Comparison of ENCODE assay signal across 9 cellular contexts in the genomic region with DNA sequence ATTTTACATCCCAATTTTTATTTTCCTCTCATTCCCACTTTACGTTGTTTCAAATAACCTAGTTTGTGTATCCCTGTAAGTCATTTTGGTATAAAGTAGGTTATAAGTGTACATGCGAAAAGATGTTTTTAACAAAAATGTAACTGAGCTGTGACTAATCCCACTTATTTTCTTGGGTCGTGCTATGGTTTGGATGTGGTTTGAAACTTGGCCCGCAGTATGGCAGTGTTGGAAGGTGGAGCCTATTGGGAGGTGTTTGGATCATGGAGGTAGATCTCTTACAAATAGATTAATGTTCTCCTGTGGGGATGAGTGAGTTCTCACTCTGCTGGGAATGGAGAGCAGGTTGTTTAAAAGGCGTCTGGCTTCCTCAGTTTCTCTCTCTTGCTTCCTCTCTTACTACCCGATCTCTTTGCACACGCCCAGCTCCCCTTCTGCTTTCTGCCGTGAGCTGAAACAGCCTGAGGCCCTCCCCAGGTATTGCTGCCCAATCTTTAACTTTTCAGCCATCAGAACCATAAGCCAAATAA. TPM values are rescaled to one million over a fixed set of nuclear protein-coding genes. Genes with fewer than 3 reads are reported as not detected.
DNase-seq lines count a peak whose midpoint lies in the region; ATAC-seq, FAIRE-seq and TF ChIP-seq lines count a peak whose summit lies in the region.
"Had no signal": no experiment of that assay in that cellular context is flagged by ENCODE, and none has a peak within 500 bp of the region (broad histone marks: within the 10 kb centered on the region; RNA-seq: fewer than 3 reads in every experiment).

No MANE protein-coding gene starts in this region.

- H3K9me3 Mint-ChIP-seq in activated CD4-positive, alpha-beta memory T cell treated with anti-CD3 and anti-CD28 coated beads for 36 hours: no peaks in the 10 kb centered on the region

- no peaks in the 10 kb centered on the region for H3K27me3 Mint-ChIP-seq in activated CD4-positive, alpha-beta memory T cell treated with anti-CD3 and anti-CD28 coated beads for 36 hours

- H3K4me3 ChIP-seq in A549 (peak overlapping the region; percentile 59), kidney epithelial cell (ENCODE audit: low read depth, low read length) (peak overlapping the region; percentile 42)

- TF ChIP-seq CTCF in A549 (IDR thresholded peaks at IDR 0.05) (no peak), kidney epithelial cell (IDR thresholded peaks at IDR 0.05; ENCODE audit: insufficient read depth, low read length, poor library complexity, severe bottlenecking) (no peak)

- FAIRE-seq in A549 (lab: Jason Lieb, UNC): no peak
- FAIRE-seq: bronchial epithelial cell had no signal

- CTCF ChIA-PET in A549 (lab: Yijun Ruan, JAX): interaction anchor here (1.1 to 1.8 kb wide), 5 partner anchors 27 to 448 kb away, joined by 3 to 7 read pairs (median 3); no protein-coding TSS in a partner anchor
- CTCF ChIA-PET in activated CD4-positive, alpha-beta memory T cell treated with anti-CD3 and anti-CD28 coated beads for 36 hours (lab: Charles Lee): interaction anchor here (0.9 to 3.5 kb wide), 2 partner anchors 124 to 270 kb away, joined by 6 to 12 read pairs; no protein-coding TSS in a partner anchor

- H3K4me2 ChIP-seq in A549: peak overlapping the region; percentile 89

- no peak for TF ChIP-seq POLR2A in A549 (IDR thresholded peaks at IDR 0.05; ENCODE audit: low read length)
- TF ChIP-seq POLR2A in GM18505 (IDR thresholded peaks at IDR 0.05; ENCODE audit: borderline replicate concordance, extremely low read depth, insufficient read depth, insufficient read length): peak; percentile 24

- peaks cover 42% of the 10 kb centered on the region for H3K4me1 ChIP-seq in A549

- DNase-seq in A549 (ENCODE audit: low read depth in 1 of 2, low spot score in 1 of 2) (no peak), kidney epithelial cell (ENCODE audit: low read depth) (no peak), NCI-H524 treated with DMSO at 0.1 percent for 48 hours (lab: John Stamatoyannopoulos, UW) (no peak)
- peak; percentile 17 for DNase-seq in activated CD4-positive, alpha-beta memory T cell treated with anti-CD3 and anti-CD28 coated beads for 36 hours

- WGBS in A549 (ENCODE audit: missing lambda C conversion rate): 94% methylated on average over 8 of the region's 8 CpGs

- peak overlapping the region; percentile 88 for H3K27ac Mint-ChIP-seq in activated CD4-positive, alpha-beta memory T cell treated with anti-CD3 and anti-CD28 coated beads for 36 hours

- peaks cover 49% of the 10 kb centered on the region for H3K4me1 Mint-ChIP-seq in activated CD4-positive, alpha-beta memory T cell treated with anti-CD3 and anti-CD28 coated beads for 36 hours (ENCODE audit: low read depth)

- no peaks in the 10 kb centered on the region for H3K27me3 ChIP-seq in kidney epithelial cell (ENCODE audit: control insufficient read depth, insufficient read depth, low read length)

- no peak for TF ChIP-seq RAD21 in A549 (conservative IDR thresholded peaks at IDR 0.05 in 1 of 2, IDR thresholded peaks at IDR 0.05 in 1 of 2)

- POLR2A ChIA-PET in A549 (lab: Yijun Ruan, JAX): interaction anchor here (0.8 to 2.3 kb wide), 6 partner anchors 29 to 448 kb away, joined by 3 to 44 read pairs (median 4); no protein-coding TSS in a partner anchor
- POLR2A ChIA-PET in activated CD4-positive, alpha-beta memory T cell treated with anti-CD3 and anti-CD28 coated beads for 36 hours (lab: Charles Lee): interaction anchor here (0.6 to 2.7 kb wide), 3 partner anchors 7 to 136 kb away, joined by 3 to 14 read pairs (median 4); partner anchors contain the start of genes RPL27A and TRIM66

- intact Hi-C loops in activated CD4-positive, alpha-beta memory T cell treated with anti-CD3 and anti-CD28 coated beads for 36 hours (cut with micrococcal nuclease): loop anchor here (2.0 to 10.0 kb wide), 7 partner anchors 123 to 1765 kb away; partner anchors contain the start of genes ADM, AKIP1, AMPD3 and EIF3F

- peak overlapping the region; percentile 76 to 82 for H3K27ac ChIP-seq in A549

- ATAC-seq in A549 (no peak), GM18505 (IDR thresholded peaks at IDR 0.05; ENCODE audit: unreplicated experiment) (no peak), HG03457 (IDR thresholded peaks at IDR 0.05; ENCODE audit: unreplicated experiment) (no peak), GM19351 (IDR thresholded peaks at IDR 0.05; ENCODE audit: unreplicated experiment) (no peak), HG02763 (IDR thresholded peaks at IDR 0.05; ENCODE audit: unreplicated experiment) (no peak)

- peaks cover 2% of the 10 kb centered on the region for H3K36me3 ChIP-seq in kidney epithelial cell (ENCODE audit: control insufficient read depth, insufficient read depth, low read length)

- no peaks in the 10 kb centered on the region for H3K9me3 ChIP-seq in A549

- H3K36me3 Mint-ChIP-seq in activated CD4-positive, alpha-beta memory T cell treated with anti-CD3 and anti-CD28 coated beads for 36 hours: peaks cover 49% of the 10 kb centered on the region

- no peak for TF ChIP-seq EP300 in A549 (IDR thresholded peaks at IDR 0.05)

- H3K4me3 Mint-ChIP-seq in activated CD4-positive, alpha-beta memory T cell treated with anti-CD3 and anti-CD28 coated beads for 36 hours: peak overlapping the region; percentile 97

TF ChIP-seq in A549, 52 proteins besides CTCF, POLR2A, EP300 and RAD21 (continues in another document):
- TF ChIP-seq JUNB (IDR thresholded peaks at IDR 0.05): no peak
- no peak for TF ChIP-seq HEYL (CRISPR knock-in tag; IDR thresholded peaks at IDR 0.05)
- TF ChIP-seq NR3C1 (IDR thresholded peaks at IDR 0.05): no peak
- no peak for TF ChIP-seq CHD4 (IDR thresholded peaks at IDR 0.05; ENCODE audit: borderline replicate concordance)
- TF ChIP-seq, protein P1, sequence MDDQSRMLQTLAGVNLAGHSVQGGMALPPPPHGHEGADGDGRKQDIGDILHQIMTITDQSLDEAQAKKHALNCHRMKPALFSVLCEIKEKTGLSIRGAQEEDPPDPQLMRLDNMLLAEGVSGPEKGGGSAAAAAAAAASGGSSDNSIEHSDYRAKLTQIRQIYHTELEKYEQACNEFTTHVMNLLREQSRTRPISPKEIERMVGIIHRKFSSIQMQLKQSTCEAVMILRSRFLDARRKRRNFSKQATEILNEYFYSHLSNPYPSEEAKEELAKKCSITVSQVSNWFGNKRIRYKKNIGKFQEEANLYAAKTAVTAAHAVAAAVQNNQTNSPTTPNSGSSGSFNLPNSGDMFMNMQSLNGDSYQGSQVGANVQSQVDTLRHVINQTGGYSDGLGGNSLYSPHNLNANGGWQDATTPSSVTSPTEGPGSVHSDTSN (IDR thresholded peaks at IDR 0.05): no peak
- TF ChIP-seq SREBF2 (IDR thresholded peaks at IDR 0.05): no peak
- TF ChIP-seq FOXS1 (CRISPR knock-in tag; IDR thresholded peaks at IDR 0.05): no peak
- TF ChIP-seq ZC3H11A (IDR thresholded peaks at IDR 0.05): no peak
- TF ChIP-seq CEBPB (IDR thresholded peaks at IDR 0.05): no peak
- TF ChIP-seq REST (IDR thresholded peaks at IDR 0.05): no peak
- no peak for TF ChIP-seq ZNF302 (CRISPR knock-in tag; IDR thresholded peaks at IDR 0.05)
- no peak for TF ChIP-seq SMC3 (IDR thresholded peaks at IDR 0.05)

RNA-seq across cellular contexts. Expression of gene RPL27A, which starts 7.2 kb away (rescaled TPM):
- polyA plus RNA-seq in A549 (2011; rRNA removed): 798 and 804 TPM in 2 replicates
- 609 and 694 TPM in 2 replicates for polyA plus RNA-seq in A549 (2012; cell fraction: cytosol; rRNA removed)
- 195 and 210 TPM in 2 replicates for polyA plus RNA-seq in A549 (2012; cell fraction: nucleus; rRNA removed)
- polyA plus RNA-seq in A549 (2017; fragmentation: RNase III; extraction: RNeasy Plus Mini Kit Qiagen cat#74134 plus additional on column Dnase treatment): 3,543 to 3,937 TPM (median 3,631 TPM) in 3 replicates
- 298 and 338 TPM in 2 replicates for polyA minus RNA-seq in A549 (2011; rRNA and poly(A)+ RNA removed)
- 1,000 to 10,000 TPM; 1,027 to 1,094 TPM for total RNA-seq in activated CD4-positive, alpha-beta memory T cell treated with anti-CD3 and anti-CD28 coated beads for 36 hours
- 1,281 and 1,513 TPM in 2 replicates for total RNA-seq in kidney epithelial cell

RNA-seq across cellular contexts. Expression of gene TRIM66, which starts 7.3 kb away (rescaled TPM):
- polyA plus RNA-seq in A549 (2011; rRNA removed): 7.7 and 9.8 TPM in 2 replicates
- 2.9 and 3.5 TPM in 2 replicates for polyA plus RNA-seq in A549 (2012; cell fraction: cytosol; rRNA removed)
- 16.9 and 21.1 TPM in 2 replicates for polyA plus RNA-seq in A549 (2012; cell fraction: nucleus; rRNA removed)
- polyA plus RNA-seq in A549 (2017; fragmentation: RNase III; extraction: RNeasy Plus Mini Kit Qiagen cat#74134 plus additional on column Dnase treatment): 2.5 to 3.3 TPM (median 3.0 TPM) in 3 replicates
- 8.3 and 13.6 TPM in 2 replicates for polyA minus RNA-seq in A549 (2011; rRNA and poly(A)+ RNA removed)
- total RNA-seq in activated CD4-positive, alpha-beta memory T cell treated with anti-CD3 and anti-CD28 coated beads for 36 hours: 10 to 100 TPM; 18.3 to 24.2 TPM
- 4.2 and 6.6 TPM in 2 replicates for total RNA-seq in kidney epithelial cell
